In the genomic region with DNA sequence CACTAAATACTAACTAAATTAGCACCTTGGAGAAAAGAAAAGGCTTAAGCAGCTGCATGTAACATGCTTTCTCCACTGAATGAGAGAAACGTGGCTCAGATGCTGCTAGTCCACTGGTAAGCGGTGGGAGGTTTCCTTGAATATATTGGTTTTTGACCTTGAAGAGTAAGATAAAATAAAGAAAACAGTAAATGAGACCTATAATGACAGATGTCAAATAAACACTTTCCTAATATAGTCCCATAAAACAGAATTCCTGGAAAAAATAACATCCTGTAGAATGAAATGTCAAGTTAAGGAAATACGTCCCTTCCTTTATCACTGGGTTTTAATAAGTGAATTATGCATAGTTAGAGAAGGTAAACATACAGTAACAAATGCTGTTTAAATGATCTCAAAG, we compare ENCODE assay signal across 21 cellular contexts.
A peak's percentile ranks its signal among the peaks of the same experiment; 100 is the strongest.
DNase-seq lines count a peak whose midpoint lies in the region; ATAC-seq and TF ChIP-seq lines count a peak whose summit lies in the region.
"Had no signal": no experiment of that assay in that cellular context is flagged by ENCODE, and none has a peak within 500 bp of the region (broad histone marks: within the 10 kb centered on the region; RNA-seq: fewer than 3 reads in every experiment).

No MANE protein-coding gene starts in this region.

- 39 to 43% methylated on average over 3 of the region's 3 CpGs for WGBS in aorta, 2 donors

- H3K27me3 Mint-ChIP-seq in nephron (ENCODE audit: low read depth) = no peaks in the 10 kb centered on the region
- H3K27me3 Mint-ChIP-seq: CD4-positive, CD25-positive, alpha-beta regulatory T cell; CD8-positive, alpha-beta memory T cell had no signal

- H3K4me1 ChIP-seq in HEK293 (ENCODE audit: control insufficient read depth, insufficient read depth, low read length) (peaks cover 15% of the 10 kb centered on the region; the same call in 1 of the 2 replicates), aorta (ENCODE audit: control insufficient read depth in 1 of 2, insufficient read depth in 2 of 2, low read length in 2 of 2) (peaks cover 0 to 2% of the 10 kb centered on the region in 2 donors)

- intact Hi-C loops in left colon (cut with DNase I, micrococcal nuclease) (no loop called here), aorta (cut with DNase I) (no loop called here)

- H3K9me3 ChIP-seq in HEK293 (ENCODE audit: control insufficient read depth, insufficient read depth, low read depth, low read length) (no peaks in the 10 kb centered on the region), aorta (ENCODE audit: control insufficient read depth, low read length) (no peaks in the 10 kb centered on the region)
- H3K9me3 ChIP-seq: BE2C had no signal

- peak; percentile 83 for DNase-seq in cerebellar cortex (ENCODE audit: low spot score)
- DNase-seq in left colon = no peak
- DNase-seq in activated T-cell treated with anti-CD3 and anti-CD28 coated beads for 4 hours = no peak
- no peak for DNase-seq in aorta
- no peak for DNase-seq in NCI-H446 treated with DMSO at 0.1 percent for 48 hours (lab: John Stamatoyannopoulos, UW)
- DNase-seq in SW480 (ENCODE audit: low spot score) = no peak
- DNase-seq: ACHN; BE2C; C1 segment of cervical spinal cord; CD4-positive, CD25-positive, alpha-beta regulatory T cell; CD8-positive, alpha-beta memory T cell; COR-L47; DMS 273 treated with DMSO at 0.1 percent for 48 hours; GF-D8; GOT3; H7; IMR-90 had no signal

- H3K27ac ChIP-seq in HEK293 (ENCODE audit: extremely low read depth, low read depth, low read length) (no peak overlapping the region), aorta (ENCODE audit: low read depth in 1 of 2, low read length in 2 of 2) (no peak overlapping the region)

- peaks cover 26% of the 10 kb centered on the region for H3K4me1 Mint-ChIP-seq in nephron
- H3K4me1 Mint-ChIP-seq: CD4-positive, CD25-positive, alpha-beta regulatory T cell; CD8-positive, alpha-beta memory T cell had no signal

- peak overlapping the region; percentile 40 to 63 (median 48) for H3K27ac Mint-ChIP-seq in nephron
- H3K27ac Mint-ChIP-seq: CD4-positive, CD25-positive, alpha-beta regulatory T cell; CD8-positive, alpha-beta memory T cell had no signal

- no peak overlapping the region for H3K4me3 Mint-ChIP-seq in nephron
- H3K4me3 Mint-ChIP-seq: CD4-positive, CD25-positive, alpha-beta regulatory T cell; CD8-positive, alpha-beta memory T cell had no signal

- ATAC-seq in left colon (peak; percentile 24), aorta (ENCODE audit: low FRiP score) (no peak)
- ATAC-seq: HCT116, K562 had no signal

- no peaks in the 10 kb centered on the region for H3K36me3 Mint-ChIP-seq in nephron (ENCODE audit: low read depth)
- H3K36me3 Mint-ChIP-seq: CD4-positive, CD25-positive, alpha-beta regulatory T cell; CD8-positive, alpha-beta memory T cell had no signal

- no peaks in the 10 kb centered on the region for H3K27me3 ChIP-seq in aorta (ENCODE audit: control insufficient read depth in 1 of 2, insufficient read depth in 2 of 2, low read length in 1 of 2)
- H3K27me3 ChIP-seq: BE2C had no signal

- CTCF ChIA-PET in HEK293 (lab: Yijun Ruan, JAX) = no interaction called here

- H3K36me3 ChIP-seq in HEK293 (ENCODE audit: control insufficient read depth in 2 of 2, insufficient read depth in 1 of 2, low read length in 2 of 2) (no peaks in the 10 kb centered on the region), aorta (ENCODE audit: control insufficient read depth in 1 of 2, insufficient read depth in 2 of 2, low read length in 1 of 2) (no peaks in the 10 kb centered on the region)
- H3K36me3 ChIP-seq: BE2C had no signal

- POLR2A ChIA-PET in HEK293 (lab: Yijun Ruan, JAX) = no interaction called here

- TF ChIP-seq CTCF in HEK293 (tag by site-specific recombination; IDR thresholded peaks at IDR 0.05) (no peak), nephron (IDR thresholded peaks at IDR 0.05; ENCODE audit: unreplicated experiment in 3 of 3) (no peak)

- H3K9me3 Mint-ChIP-seq in nephron = peaks cover 7% of the 10 kb centered on the region

- no peak overlapping the region for H3K4me3 ChIP-seq in HEK293 (ENCODE audit: low read depth, low read length)
- H3K4me3 ChIP-seq in aorta (ENCODE audit: low read length in 2 of 2) = no peak overlapping the region
- H3K4me3 ChIP-seq: K562 had no signal

TF ChIP-seq in HEK293, 187 proteins besides CTCF, POLR2A, EP300 and RAD21:
- TF ChIP-seq ZNF664 (tag by site-specific recombination; IDR thresholded peaks at IDR 0.05) (peak; percentile 8; the same call in 1 of the 2 replicates), FEZF1 (tag by site-specific recombination; IDR thresholded peaks at IDR 0.05) (peak; percentile 72), ZNF324 (tag by site-specific recombination; IDR thresholded peaks at IDR 0.05) (no peak), ZNF843 (tag by site-specific recombination; IDR thresholded peaks at IDR 0.05) (peak; percentile 81), ZNF501 (tag by site-specific recombination; IDR thresholded peaks at IDR 0.05) (no peak), ZXDB (tag by site-specific recombination; IDR thresholded peaks at IDR 0.05) (peak; percentile 39; the same call in 1 of the 2 replicates), ZFP37 (tag by site-specific recombination; IDR thresholded peaks at IDR 0.05) (no peak), ZNF777 (tag by site-specific recombination; IDR thresholded peaks at IDR 0.05; ENCODE audit: borderline replicate concordance) (no peak), OSR2 (tag by site-specific recombination; IDR thresholded peaks at IDR 0.05) (0 out of 2 replicates have a peak, but pooled peaks have one; percentile 32)
- TF ChIP-seq, protein P1, sequence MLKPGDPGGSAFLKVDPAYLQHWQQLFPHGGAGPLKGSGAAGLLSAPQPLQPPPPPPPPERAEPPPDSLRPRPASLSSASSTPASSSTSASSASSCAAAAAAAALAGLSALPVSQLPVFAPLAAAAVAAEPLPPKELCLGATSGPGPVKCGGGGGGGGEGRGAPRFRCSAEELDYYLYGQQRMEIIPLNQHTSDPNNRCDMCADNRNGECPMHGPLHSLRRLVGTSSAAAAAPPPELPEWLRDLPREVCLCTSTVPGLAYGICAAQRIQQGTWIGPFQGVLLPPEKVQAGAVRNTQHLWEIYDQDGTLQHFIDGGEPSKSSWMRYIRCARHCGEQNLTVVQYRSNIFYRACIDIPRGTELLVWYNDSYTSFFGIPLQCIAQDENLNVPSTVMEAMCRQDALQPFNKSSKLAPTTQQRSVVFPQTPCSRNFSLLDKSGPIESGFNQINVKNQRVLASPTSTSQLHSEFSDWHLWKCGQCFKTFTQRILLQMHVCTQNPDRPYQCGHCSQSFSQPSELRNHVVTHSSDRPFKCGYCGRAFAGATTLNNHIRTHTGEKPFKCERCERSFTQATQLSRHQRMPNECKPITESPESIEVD (tag by site-specific recombination; IDR thresholded peaks at IDR 0.05) = peak; percentile 50
- TF ChIP-seq, protein P2, sequence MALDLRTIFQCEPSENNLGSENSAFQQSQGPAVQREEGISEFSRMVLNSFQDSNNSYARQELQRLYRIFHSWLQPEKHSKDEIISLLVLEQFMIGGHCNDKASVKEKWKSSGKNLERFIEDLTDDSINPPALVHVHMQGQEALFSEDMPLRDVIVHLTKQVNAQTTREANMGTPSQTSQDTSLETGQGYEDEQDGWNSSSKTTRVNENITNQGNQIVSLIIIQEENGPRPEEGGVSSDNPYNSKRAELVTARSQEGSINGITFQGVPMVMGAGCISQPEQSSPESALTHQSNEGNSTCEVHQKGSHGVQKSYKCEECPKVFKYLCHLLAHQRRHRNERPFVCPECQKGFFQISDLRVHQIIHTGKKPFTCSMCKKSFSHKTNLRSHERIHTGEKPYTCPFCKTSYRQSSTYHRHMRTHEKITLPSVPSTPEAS (tag by site-specific recombination; IDR thresholded peaks at IDR 0.05) = no peak
- TF ChIP-seq, protein P3, sequence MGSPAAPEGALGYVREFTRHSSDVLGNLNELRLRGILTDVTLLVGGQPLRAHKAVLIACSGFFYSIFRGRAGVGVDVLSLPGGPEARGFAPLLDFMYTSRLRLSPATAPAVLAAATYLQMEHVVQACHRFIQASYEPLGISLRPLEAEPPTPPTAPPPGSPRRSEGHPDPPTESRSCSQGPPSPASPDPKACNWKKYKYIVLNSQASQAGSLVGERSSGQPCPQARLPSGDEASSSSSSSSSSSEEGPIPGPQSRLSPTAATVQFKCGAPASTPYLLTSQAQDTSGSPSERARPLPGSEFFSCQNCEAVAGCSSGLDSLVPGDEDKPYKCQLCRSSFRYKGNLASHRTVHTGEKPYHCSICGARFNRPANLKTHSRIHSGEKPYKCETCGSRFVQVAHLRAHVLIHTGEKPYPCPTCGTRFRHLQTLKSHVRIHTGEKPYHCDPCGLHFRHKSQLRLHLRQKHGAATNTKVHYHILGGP (tag by site-specific recombination; IDR thresholded peaks at IDR 0.05) = peak; percentile 98
- TF ChIP-seq, protein P4, sequence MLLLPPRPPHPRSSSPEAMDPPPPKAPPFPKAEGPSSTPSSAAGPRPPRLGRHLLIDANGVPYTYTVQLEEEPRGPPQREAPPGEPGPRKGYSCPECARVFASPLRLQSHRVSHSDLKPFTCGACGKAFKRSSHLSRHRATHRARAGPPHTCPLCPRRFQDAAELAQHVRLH (tag by site-specific recombination; IDR thresholded peaks at IDR 0.05) = 0 out of 2 replicates have a peak, but pooled peaks have one; percentile 41
- TF ChIP-seq, protein P5, sequence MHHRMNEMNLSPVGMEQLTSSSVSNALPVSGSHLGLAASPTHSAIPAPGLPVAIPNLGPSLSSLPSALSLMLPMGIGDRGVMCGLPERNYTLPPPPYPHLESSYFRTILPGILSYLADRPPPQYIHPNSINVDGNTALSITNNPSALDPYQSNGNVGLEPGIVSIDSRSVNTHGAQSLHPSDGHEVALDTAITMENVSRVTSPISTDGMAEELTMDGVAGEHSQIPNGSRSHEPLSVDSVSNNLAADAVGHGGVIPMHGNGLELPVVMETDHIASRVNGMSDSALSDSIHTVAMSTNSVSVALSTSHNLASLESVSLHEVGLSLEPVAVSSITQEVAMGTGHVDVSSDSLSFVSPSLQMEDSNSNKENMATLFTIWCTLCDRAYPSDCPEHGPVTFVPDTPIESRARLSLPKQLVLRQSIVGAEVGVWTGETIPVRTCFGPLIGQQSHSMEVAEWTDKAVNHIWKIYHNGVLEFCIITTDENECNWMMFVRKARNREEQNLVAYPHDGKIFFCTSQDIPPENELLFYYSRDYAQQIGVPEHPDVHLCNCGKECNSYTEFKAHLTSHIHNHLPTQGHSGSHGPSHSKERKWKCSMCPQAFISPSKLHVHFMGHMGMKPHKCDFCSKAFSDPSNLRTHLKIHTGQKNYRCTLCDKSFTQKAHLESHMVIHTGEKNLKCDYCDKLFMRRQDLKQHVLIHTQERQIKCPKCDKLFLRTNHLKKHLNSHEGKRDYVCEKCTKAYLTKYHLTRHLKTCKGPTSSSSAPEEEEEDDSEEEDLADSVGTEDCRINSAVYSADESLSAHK (tag by site-specific recombination; IDR thresholded peaks at IDR 0.05) = 0 out of 2 replicates have a peak, but pooled peaks have one; percentile 13
